In genomic region chr14:69319911-69320310, GRCh38 we compare ENCODE assay signal across 30 cellular contexts. TPM values are rescaled to one million over a fixed set of nuclear protein-coding genes. Genes with fewer than 3 reads are reported as not detected.
"Had no signal": no experiment of that assay in that cellular context is flagged by ENCODE, and none has a peak within 500 bp of the region (broad histone marks: within the 10 kb centered on the region; RNA-seq: fewer than 3 reads in every experiment).

No MANE protein-coding gene starts in this region.

- H3K27ac Mint-ChIP-seq: activated naive CD4-positive, alpha-beta T cell treated with anti-CD3 and anti-CD28 coated beads for 36 hours; memory B cell; naive thymus-derived CD8-positive, alpha-beta T cell; stimulated activated memory B cell treated with anti-CD40 and anti-IgM and Interleukin-4, amounts not matched to agents 10 μg/mL and 1 μg/mL and 100 μg/mL, for 72 hours; stimulated activated naive CD8-positive, alpha-beta T cell treated with anti-CD3 and anti-CD28 coated beads, Interleukin-15, amount 100 ng/mL, for 72 hours had no signal

- H3K4me1 ChIP-seq: breast epithelium, colonic mucosa, pancreas, prostate gland had no signal

- FAIRE-seq: frontal cortex, pancreas, small intestine, TTC549 had no signal

- H3K9me3 ChIP-seq: breast epithelium, colonic mucosa, pancreas, prostate gland, sigmoid colon, upper lobe of left lung had no signal

- H3K27ac ChIP-seq: colonic mucosa, dorsolateral prefrontal cortex, hepatocyte, pancreas, prostate gland, sigmoid colon, upper lobe of left lung, VCaP had no signal

- H3K27me3 ChIP-seq: breast epithelium, colonic mucosa, dorsolateral prefrontal cortex, hepatocyte, pancreas, sigmoid colon, upper lobe of left lung had no signal

- H3K4me3 Mint-ChIP-seq: activated naive CD4-positive, alpha-beta T cell treated with anti-CD3 and anti-CD28 coated beads for 36 hours; memory B cell; naive thymus-derived CD8-positive, alpha-beta T cell; neural crest cell; stimulated activated memory B cell treated with anti-CD40 and anti-IgM and Interleukin-4, amounts not matched to agents 10 μg/mL and 1 μg/mL and 100 μg/mL, for 72 hours; stimulated activated naive CD8-positive, alpha-beta T cell treated with anti-CD3 and anti-CD28 coated beads, Interleukin-15, amount 100 ng/mL, for 72 hours had no signal

- ATAC-seq: activated CD4-positive, CD25-positive, alpha-beta regulatory T cell treated with anti-CD3 and anti-CD28 coated beads, Interleukin-2, amount 50 U/mL, for 24 hours; left cardiac atrium; naive thymus-derived CD8-positive, alpha-beta T cell; pancreas; stimulated activated memory B cell treated with anti-CD40 and anti-IgM and Interleukin-4, amounts not matched to agents 10 μg/mL and 1 μg/mL and 100 μg/mL, for 72 hours; stimulated activated naive CD8-positive, alpha-beta T cell treated with anti-CD3 and anti-CD28 coated beads, Interleukin-15, amount 100 ng/mL, for 72 hours had no signal

- H3K27me3 Mint-ChIP-seq: memory B cell had no signal

- H3K4me3 ChIP-seq: breast epithelium, colonic mucosa, dorsolateral prefrontal cortex, hepatocyte, pancreas, prostate gland, sigmoid colon, upper lobe of left lung had no signal

- H3K36me3 ChIP-seq: breast epithelium, colonic mucosa, pancreas, prostate gland, sigmoid colon, upper lobe of left lung had no signal

- H3K36me3 Mint-ChIP-seq: memory B cell; naive thymus-derived CD8-positive, alpha-beta T cell; stimulated activated memory B cell treated with anti-CD40 and anti-IgM and Interleukin-4, amounts not matched to agents 10 μg/mL and 1 μg/mL and 100 μg/mL, for 72 hours had no signal

- DNase-seq: activated CD4-positive, alpha-beta T cell treated with anti-CD3 and anti-CD28 coated beads for 48 hours; activated CD4-positive, alpha-beta T cell treated with anti-CD3 and anti-CD28 coated beads, Interleukin-2, amount 50 U/mL, for 48 hours; activated naive CD4-positive, alpha-beta T cell treated with anti-CD3 and anti-CD28 coated beads for 36 hours; colonic mucosa; effector memory CD4-positive, alpha-beta T cell; glutamatergic neuron; left cardiac atrium; naive thymus-derived CD8-positive, alpha-beta T cell; nucleus accumbens; retina; sigmoid colon; small intestine; stimulated activated CD4-positive, alpha-beta T cell treated with anti-CD3 and anti-CD28 coated beads, Interleukin-1b, Interleukin-23, amount 100 ng/mL, for 48 hours; stimulated activated CD4-positive, alpha-beta T cell treated with anti-CD3 and anti-CD28 coated beads, Interleukin-4, amount 100 ng/mL, for 4 hours; stimulated activated naive CD8-positive, alpha-beta T cell treated with anti-CD3 and anti-CD28 coated beads, Interleukin-15, amount 100 ng/mL, for 72 hours; substantia nigra; T-helper 9 cell; upper lobe of left lung had no signal

- H3K4me1 Mint-ChIP-seq: stimulated activated naive CD8-positive, alpha-beta T cell treated with anti-CD3 and anti-CD28 coated beads, Interleukin-15, amount 100 ng/mL, for 72 hours had no signal

- H3K9me3 Mint-ChIP-seq: activated naive CD4-positive, alpha-beta T cell treated with anti-CD3 and anti-CD28 coated beads for 36 hours; memory B cell; naive thymus-derived CD8-positive, alpha-beta T cell had no signal

RNA-seq across cellular contexts. Expression of gene GALNT16, which starts 60.0 kb away (rescaled TPM):
- total RNA-seq: naive thymus-derived CD8-positive, alpha-beta T cell had no signal
- polyA plus RNA-seq: naive thymus-derived CD8-positive, alpha-beta T cell had no signal
